In genomic region chr5:96703384-96703910, GRCh38 we compare ENCODE assay signal across 8 cellular contexts. TPM values are rescaled to one million over a fixed set of nuclear protein-coding genes. Genes with fewer than 3 reads are reported as not detected.
DNase-seq lines count a peak whose midpoint lies in the region; ATAC-seq, FAIRE-seq and TF ChIP-seq lines count a peak whose summit lies in the region.

No MANE protein-coding gene starts in this region.

- 0% methylated on average over 5 of the region's 6 CpGs for WGBS in mammary epithelial cell (ENCODE audit: low coverage, missing lambda C conversion rate)
- 14 to 46% methylated on average over 1 to 2 of the region's 6 CpGs for WGBS in mesodermal cell (ENCODE audit: insufficient coverage in 2 of 2), 2 experiments

- no peak for TF ChIP-seq CTCF in mammary epithelial cell (conservative IDR thresholded peaks at IDR 0.05 in 1 of 2, IDR thresholded peaks at IDR 0.05 in 1 of 2; ENCODE audit: extremely low read depth in 1 of 2, insufficient read depth in 1 of 2, low read depth in 1 of 2, low read length in 2 of 2)
- TF ChIP-seq CTCF in uterus (IDR thresholded peaks at IDR 0.05) = no peak

- peak overlapping the region; percentile 85 for H3K4me3 ChIP-seq in HUES6 (ENCODE audit: low read depth, low read length)
- peak overlapping the region; percentile 63 to 79 (median 68) for H3K4me3 ChIP-seq in mammary epithelial cell (replicated peaks in 1 of 3; ENCODE audit: insufficient read depth in 1 of 3, low read depth in 2 of 3, low read length in 3 of 3)
- H3K4me3 ChIP-seq in mesodermal cell (ENCODE audit: extremely low read depth, insufficient read depth, low read length, poor library complexity, severe bottlenecking) = peak overlapping the region; percentile 68
- H3K4me3 ChIP-seq in uterus = peak overlapping the region; percentile 57 to 84

- H2AFZ ChIP-seq in mammary epithelial cell (ENCODE audit: low read depth, low read length) = no peak overlapping the region

- H3K9ac ChIP-seq in HUES6 (ENCODE audit: low read length) (peak overlapping the region; percentile 89), mammary epithelial cell (ENCODE audit: insufficient read depth, low read length) (peak overlapping the region; percentile 99)

- peak overlapping the region; percentile 90 for H3K4me2 ChIP-seq in mammary epithelial cell (ENCODE audit: insufficient read depth, low read depth, low read length)

- CTCF ChIA-PET in mammary epithelial cell (lab: Charles Lee; ENCODE audit: low non-redundant PET) = interaction anchor here (0.5 kb wide), 1 partner anchor 18 kb away, joined by 5 read pairs; no protein-coding TSS in a partner anchor

- in situ Hi-C loops in mammary epithelial cell (cut with MboI; ENCODE audit: low sequenced_read_pairs in 2 of 2) = no loop called here

- intact Hi-C loops in mammary epithelial cell (cut with micrococcal nuclease) = loop anchor here (1.0 to 5.0 kb wide), 2 partner anchors 15 to 41 kb away; partner anchors contain the start of gene CAST
- intact Hi-C loops in uterus (cut with DNase I; ENCODE audit: low total_unique reads) = no loop called here

- H4K20me1 ChIP-seq in mammary epithelial cell (ENCODE audit: insufficient read depth, low read length) = no peaks in the 10 kb centered on the region

- H3K36me3 ChIP-seq in HUES6 (ENCODE audit: control insufficient read depth, insufficient read depth, low read length) (no peaks in the 10 kb centered on the region), mammary epithelial cell (ENCODE audit: insufficient read depth, low read length) (no peaks in the 10 kb centered on the region), mesodermal cell (ENCODE audit: control insufficient read depth, insufficient read depth, low read length) (no peaks in the 10 kb centered on the region), uterus (no peaks in the 10 kb centered on the region)

- BruUV-seq in mammary epithelial cell (replicated peaks; lab: Mats Ljungman, UMichigan) = TSS peak; percentile 58

- H3K9me3 ChIP-seq in HUES6 (ENCODE audit: control insufficient read depth, insufficient read depth, low read depth, low read length) = no peaks in the 10 kb centered on the region
- H3K9me3 ChIP-seq in mammary epithelial cell (replicated peaks; ENCODE audit: insufficient read depth, low read length) = no peaks in the 10 kb centered on the region
- H3K9me3 ChIP-seq in mesodermal cell (ENCODE audit: control insufficient read depth, low read length) = no peaks in the 10 kb centered on the region
- no peaks in the 10 kb centered on the region for H3K9me3 ChIP-seq in uterus

- peaks cover 76% of the 10 kb centered on the region for H3K79me2 ChIP-seq in mammary epithelial cell (ENCODE audit: insufficient read depth, low read length)

- no peak for DNase-seq in GM12891 (ENCODE audit: insufficient read length, low spot score)
- peak; percentile 85 for DNase-seq in mammary epithelial cell
- DNase-seq in uterus = no peak
- DNase-seq in NCI-H446 (lab: John Stamatoyannopoulos, UW) = no peak
- DNase-seq in NCI-H510A (lab: John Stamatoyannopoulos, UW) = no peak

- H3K27me3 ChIP-seq in HUES6 (ENCODE audit: control insufficient read depth, insufficient read depth, low read length) (peaks cover 9% of the 10 kb centered on the region), mammary epithelial cell (ENCODE audit: insufficient read depth, low read length) (no peaks in the 10 kb centered on the region), uterus (no peaks in the 10 kb centered on the region)

- TF ChIP-seq POLR2A in GM12891 (IDR thresholded peaks at IDR 0.05; ENCODE audit: low read depth, low read length) (no peak), uterus (IDR thresholded peaks at IDR 0.05) (no peak)

- FAIRE-seq in GM12891 (lab: Jason Lieb, UNC) = peak; percentile 97

- no peak overlapping the region for H3K27ac ChIP-seq in HUES6 (ENCODE audit: low read depth, low read length)
- peak overlapping the region; percentile 99 for H3K27ac ChIP-seq in mammary epithelial cell (ENCODE audit: insufficient read depth, low read depth, low read length)
- H3K27ac ChIP-seq in mesodermal cell (ENCODE audit: low read depth, low read length, severe bottlenecking) = peak overlapping the region; percentile 96
- peak overlapping the region; percentile 88 to 92 for H3K27ac ChIP-seq in uterus

- dilution Hi-C loops in mammary epithelial cell (cut with HindIII; ENCODE audit: low sequenced_read_pairs) = no loop called here

- H3K4me1 ChIP-seq in HUES6 (ENCODE audit: control insufficient read depth, insufficient read depth, low read length) (peaks cover 17% of the 10 kb centered on the region), mammary epithelial cell (ENCODE audit: insufficient read depth, low read length) (peaks cover 56% of the 10 kb centered on the region), mesodermal cell (ENCODE audit: control insufficient read depth, insufficient read depth, low read length, poor library complexity, severe bottlenecking) (peaks cover 13% of the 10 kb centered on the region), uterus (peaks cover 0 to 3% of the 10 kb centered on the region in 2 donors)

- peak; percentile 86 for ATAC-seq in GM21526 (IDR thresholded peaks at IDR 0.05; ENCODE audit: low FRiP score, unreplicated experiment)

TF ChIP-seq in GM12891, 5 proteins besides CTCF, POLR2A, EP300 and RAD21:
- no peak for TF ChIP-seq POU2F2 (IDR thresholded peaks at IDR 0.05; ENCODE audit: low read depth, low read length)
- 0 out of 2 replicates have a peak, but pooled peaks have one; percentile 0 for TF ChIP-seq TAF1 (IDR thresholded peaks at IDR 0.05; ENCODE audit: low read depth, low read length)
- no peak for TF ChIP-seq POLR2AphosphoS5 (IDR thresholded peaks at IDR 0.05; ENCODE audit: low read depth, low read length)
- TF ChIP-seq PAX5 (IDR thresholded peaks at IDR 0.05; ENCODE audit: insufficient read depth, low read length, severe bottlenecking) = no peak
- TF ChIP-seq SPI1 (IDR thresholded peaks at IDR 0.05; ENCODE audit: low read depth, low read length) = peak; percentile 43

RNA-seq across cellular contexts. Expression of gene CAST, which starts 41.3 kb away (rescaled TPM):
- 35.1 TPM for polyA plus RNA-seq in GM12891 (2012; ENCODE audit: low read depth, missing spikeins)
- 100 to 1,000 TPM; 397 to 459 TPM for total RNA-seq in mammary epithelial cell
- 339 TPM for polyA plus RNA-seq in mammary epithelial cell
- 359 TPM for polyA minus RNA-seq in mammary epithelial cell
- 71.9 TPM for polyA plus RNA-seq in mesodermal cell (2013, experiment 1 of 2)
- 84.1 TPM for polyA plus RNA-seq in mesodermal cell (2013, experiment 2 of 2)
- 100 to 1,000 TPM in 3 of 4 donors, 10 to 100 TPM in 1; 98.2 to 350 (median 136) TPM for total RNA-seq in uterus
